Comparison of ENCODE assay signal across 15 cellular contexts in the genomic region with DNA sequence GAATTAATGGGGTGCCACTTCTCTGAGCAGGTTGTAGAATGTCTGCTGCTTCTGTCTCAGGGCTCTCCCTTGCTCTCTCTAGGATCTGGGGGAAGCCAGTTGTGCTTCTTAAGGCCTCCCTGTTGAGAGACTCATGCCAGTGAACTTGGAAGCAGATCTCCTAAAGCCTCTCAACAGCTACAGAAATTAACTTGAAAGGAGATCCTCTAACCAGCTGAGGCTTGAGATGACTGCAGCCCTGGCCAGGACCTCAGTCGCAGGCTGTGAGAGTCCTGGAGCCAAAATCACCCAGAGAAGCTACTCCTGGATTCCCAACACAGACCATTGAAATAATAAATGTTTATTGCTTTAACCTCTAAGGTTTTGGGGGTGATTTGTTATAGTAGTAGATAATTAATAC.
"Had no signal": no experiment of that assay in that cellular context is flagged by ENCODE, and none has a peak within 500 bp of the region (broad histone marks: within the 10 kb centered on the region; RNA-seq: fewer than 3 reads in every experiment).

No MANE protein-coding gene starts in this region.

- H3K9me3 Mint-ChIP-seq: naive thymus-derived CD8-positive, alpha-beta T cell; stimulated activated naive B cell treated with anti-CD40 and anti-IgM and Interleukin-4, amounts not matched to agents 10 μg/mL and 1 μg/mL and 100 μg/mL, for 72 hours had no signal

- H3K27me3 Mint-ChIP-seq: stimulated activated naive B cell treated with anti-CD40 and anti-IgM and Interleukin-4, amounts not matched to agents 10 μg/mL and 1 μg/mL and 100 μg/mL, for 72 hours had no signal

- H3K27ac ChIP-seq: coronary artery, dorsolateral prefrontal cortex, hepatocyte, parathyroid adenoma had no signal

- H3K4me3 ChIP-seq: coronary artery, dorsolateral prefrontal cortex, hepatocyte, mucosa of descending colon had no signal

- H3K9me3 ChIP-seq: mucosa of descending colon had no signal

- H3K79me2 ChIP-seq: hepatocyte, parathyroid adenoma had no signal

- H3K4me3 Mint-ChIP-seq: naive thymus-derived CD8-positive, alpha-beta T cell; stimulated activated naive B cell treated with anti-CD40 and anti-IgM and Interleukin-4, amounts not matched to agents 10 μg/mL and 1 μg/mL and 100 μg/mL, for 72 hours had no signal

- H3K4me1 Mint-ChIP-seq: naive thymus-derived CD8-positive, alpha-beta T cell had no signal

- DNase-seq: dorsolateral prefrontal cortex; effector CD8-positive, alpha-beta T cell; foreskin melanocyte; head of caudate nucleus; mammary epithelial cell; mucosa of descending colon; naive thymus-derived CD8-positive, alpha-beta T cell; stimulated activated CD4-positive, alpha-beta T cell treated with anti-CD3 and anti-CD28 coated beads, Interleukin-2, amount 100 ng/mL, for 24 hours; stimulated activated CD4-positive, alpha-beta T cell treated with anti-CD3 and anti-CD28 coated beads, Interleukin-4, amount 100 ng/mL, for 4 hours; stimulated activated naive B cell treated with anti-CD40 and anti-IgM and Interleukin-4, amounts not matched to agents 10 μg/mL and 1 μg/mL and 100 μg/mL, for 72 hours; trophoblast cell had no signal

- H3K27ac Mint-ChIP-seq: naive thymus-derived CD8-positive, alpha-beta T cell; stimulated activated naive B cell treated with anti-CD40 and anti-IgM and Interleukin-4, amounts not matched to agents 10 μg/mL and 1 μg/mL and 100 μg/mL, for 72 hours had no signal

- H3K27me3 ChIP-seq: hepatocyte had no signal

- ATAC-seq: mucosa of descending colon; naive thymus-derived CD8-positive, alpha-beta T cell; sciatic nerve; stimulated activated naive B cell treated with anti-CD40 and anti-IgM and Interleukin-4, amounts not matched to agents 10 μg/mL and 1 μg/mL and 100 μg/mL, for 72 hours had no signal

- H3K4me2 ChIP-seq: hepatocyte had no signal

- H2AFZ ChIP-seq: hepatocyte, parathyroid adenoma had no signal

- H3K36me3 Mint-ChIP-seq: naive thymus-derived CD8-positive, alpha-beta T cell; stimulated activated naive B cell treated with anti-CD40 and anti-IgM and Interleukin-4, amounts not matched to agents 10 μg/mL and 1 μg/mL and 100 μg/mL, for 72 hours had no signal
